8 cellular contexts compared by ENCODE assay signal in genomic region chr7:25951414-25952276, GRCh38.
A peak's percentile ranks its signal among the peaks of the same experiment; 100 is the strongest.
DNase-seq lines count a peak whose midpoint lies in the region; ATAC-seq and TF ChIP-seq lines count a peak whose summit lies in the region.

No MANE protein-coding gene starts in this region.

- H3K9me3 ChIP-seq in CD8-positive, alpha-beta T cell (ENCODE audit: low read length): no peaks in the 10 kb centered on the region

- H3K36me3 ChIP-seq in CD8-positive, alpha-beta T cell (ENCODE audit: insufficient read depth, low read length): no peaks in the 10 kb centered on the region

- H3K9me3 Mint-ChIP-seq in CD8-positive, alpha-beta T cell: no peaks in the 10 kb centered on the region

- CTCF ChIA-PET in CD8-positive, alpha-beta T cell (lab: Charles Lee): interaction anchor here (0.6 to 1.0 kb wide), 2 partner anchors 35 to 253 kb away, joined by 3 to 4 read pairs; no protein-coding TSS in a partner anchor

- H3K4me1 Mint-ChIP-seq in CD8-positive, alpha-beta T cell (ENCODE audit: low read depth): peaks cover 22% of the 10 kb centered on the region

- H3K27ac ChIP-seq in CD8-positive, alpha-beta T cell (ENCODE audit: low read depth, low read length): no peak overlapping the region

- peak overlapping the region; percentile 70 for H3K4me3 Mint-ChIP-seq in CD8-positive, alpha-beta T cell

- intact Hi-C loops in CD8-positive, alpha-beta T cell (cut with DNase I, micrococcal nuclease): loop anchor here (2.0 to 10.0 kb wide), 10 partner anchors 201 to 1791 kb away; partner anchors contain the start of genes CBX3 (in 2 of the 2), HNRNPA2B1 (in 2 of the 2), SNX10 (in 2 of the 2) and HOXA7 (in 1 of the 2)

- peaks cover 2% of the 10 kb centered on the region for H3K27me3 Mint-ChIP-seq in CD8-positive, alpha-beta T cell (ENCODE audit: low read depth)

- peaks cover 18% of the 10 kb centered on the region for H3K4me1 ChIP-seq in CD8-positive, alpha-beta T cell (ENCODE audit: insufficient read depth, low read length)

- no peak for TF ChIP-seq CTCF in CD8-positive, alpha-beta T cell (IDR thresholded peaks at IDR 0.05)
- no peak for TF ChIP-seq CTCF in fibroblast of the aortic adventitia (IDR thresholded peaks at IDR 0.05; ENCODE audit: insufficient read depth, low read length)

- H3K27ac Mint-ChIP-seq in CD8-positive, alpha-beta T cell: no peak overlapping the region

- POLR2A ChIA-PET in CD8-positive, alpha-beta T cell (lab: Charles Lee): no interaction called here

- no peak for DNase-seq in CD8-positive, alpha-beta T cell
- DNase-seq in SHP77 treated with DMSO at 0.1 percent for 48 hours (lab: John Stamatoyannopoulos, UW) (peak; percentile 91), fibroblast of the aortic adventitia (ENCODE audit: low read depth) (no peak), retina (peak; percentile 81), HCEC 1CT (no peak)

- H3K27me3 ChIP-seq in CD8-positive, alpha-beta T cell (ENCODE audit: insufficient read depth, low read length): no peaks in the 10 kb centered on the region

- H3K36me3 Mint-ChIP-seq in CD8-positive, alpha-beta T cell: no peaks in the 10 kb centered on the region

- H3K4me3 ChIP-seq in CD8-positive, alpha-beta T cell (ENCODE audit: low read depth, low read length): peak overlapping the region; percentile 51
- peak overlapping the region; percentile 60 for H3K4me3 ChIP-seq in fibroblast of the aortic adventitia (ENCODE audit: low read depth, low read length)

- ATAC-seq in CD8-positive, alpha-beta T cell: no peak
- ATAC-seq in GM18873 (IDR thresholded peaks at IDR 0.05; ENCODE audit: low FRiP score, unreplicated experiment) (peak; percentile 34), HG03175 (IDR thresholded peaks at IDR 0.05; ENCODE audit: unreplicated experiment) (peak; percentile 48), GM19328 (IDR thresholded peaks at IDR 0.05; ENCODE audit: unreplicated experiment) (no peak)

Comparison
In these comparisons a context has a peak if more than half of its experiments do, and no peak if none do; other contexts are left out.
1. ATAC-seq: peak in GM18873 (single experiment) and HG03175 (single experiment); none in CD8-positive, alpha-beta T cell (single experiment) and GM19328 (single experiment).
2. DNase-seq: peak in SHP77 treated with DMSO at 0.1 percent for 48 hours (single experiment) and retina (single experiment); none in CD8-positive, alpha-beta T cell (0 of 7), fibroblast of the aortic adventitia (single experiment) and HCEC 1CT (single experiment).